ENCODE assay signal across 14 cellular contexts in the genomic region with DNA sequence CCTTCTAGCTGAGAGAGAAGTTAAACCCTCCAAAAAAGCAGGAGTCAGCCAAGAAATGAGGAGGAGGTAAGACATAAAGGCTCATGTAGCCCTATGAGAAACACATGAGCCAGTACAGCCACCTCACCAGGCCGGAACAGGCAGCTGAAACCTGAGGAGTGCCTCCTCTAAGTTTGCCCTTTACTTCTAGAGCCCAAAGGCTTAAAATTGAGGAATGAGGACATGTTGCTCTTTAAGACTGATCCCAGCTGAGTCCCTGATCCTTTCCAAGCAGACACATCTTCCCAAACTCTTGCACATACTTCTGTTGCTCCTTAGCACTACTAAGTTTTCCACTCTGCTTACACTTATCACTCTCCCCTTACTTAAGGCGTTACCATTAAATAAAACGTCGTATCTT.
A peak's percentile ranks its signal among the peaks of the same experiment; 100 is the strongest.
DNase-seq lines count a peak whose midpoint lies in the region; ATAC-seq, FAIRE-seq and TF ChIP-seq lines count a peak whose summit lies in the region.
"Had no signal": no experiment of that assay in that cellular context is flagged by ENCODE, and none has a peak within 500 bp of the region (broad histone marks: within the 10 kb centered on the region; RNA-seq: fewer than 3 reads in every experiment).

No MANE protein-coding gene starts in this region.

- H2AFZ ChIP-seq in HepG2 (ENCODE audit: low read length) = no peak overlapping the region

- DNase-seq in HepG2 (ENCODE audit: low spot score) (no peak), fibroblast of gingiva (ENCODE audit: low read depth) (peak; percentile 88), aorta (no peak), colonic mucosa (no peak), Caco-2 (no peak), GM10266 (ENCODE audit: extremely low spot score) (no peak)
- DNase-seq: hippocampal formation; MV-4-11; NCI-H526 treated with DMSO at 0.1 percent for 48 hours; SJCRH30; stimulated activated naive CD8-positive, alpha-beta T cell treated with anti-CD3 and anti-CD28 coated beads, Interleukin-15, amount 100 ng/mL, for 72 hours had no signal

- CTCF ChIA-PET in HepG2 (lab: Yijun Ruan, JAX; ENCODE audit: low intra/inter-chr PET ratio, low total read pairs) = no interaction called here
- CTCF ChIA-PET in Caco-2 (lab: Charles Lee) = no interaction called here

- no peak overlapping the region for H3K9ac ChIP-seq in liver (ENCODE audit: low read depth in 1 of 2, low read length in 2 of 2)
- H3K9ac ChIP-seq in HepG2 (ENCODE audit: insufficient read depth, low read depth, low read length) = no peak overlapping the region
- no peak overlapping the region for H3K9ac ChIP-seq in colonic mucosa (ENCODE audit: low read depth in 2 of 2, low read length in 2 of 2)

- H3K27ac ChIP-seq in liver (ENCODE audit: low read depth in 1 of 2, low read length in 2 of 2) (peak overlapping the region; percentile 43 to 50), HepG2 (ENCODE audit: extremely low read length, insufficient read depth, low read length) (no peak overlapping the region), aorta (ENCODE audit: low read depth in 1 of 2, low read length in 2 of 2) (peak overlapping the region; percentile 67 to 81), colonic mucosa (no peak overlapping the region)
- H3K27ac ChIP-seq: SJCRH30 had no signal

- H3K4me3 Mint-ChIP-seq in nephron (peak overlapping the region; percentile 64 to 67 (median 66)), Caco-2 (ENCODE audit: unreplicated experiment) (no peak overlapping the region)
- H3K4me3 Mint-ChIP-seq: stimulated activated naive CD8-positive, alpha-beta T cell treated with anti-CD3 and anti-CD28 coated beads, Interleukin-15, amount 100 ng/mL, for 72 hours had no signal

- H3K36me3 ChIP-seq in liver (ENCODE audit: control insufficient read depth in 4 of 4, insufficient read depth in 3 of 4, low read depth in 1 of 4, low read length in 3 of 4) (peaks cover 0 to 10% (median 6%) of the 10 kb centered on the region in 4 donors), HepG2 (replicated peaks in 1 of 2; ENCODE audit: control insufficient read depth in 1 of 2, insufficient read depth in 2 of 2, low read length in 2 of 2) (no peaks in the 10 kb centered on the region), aorta (ENCODE audit: control insufficient read depth in 1 of 2, insufficient read depth in 2 of 2, low read length in 1 of 2) (peaks cover 0 to 11% of the 10 kb centered on the region in 2 donors), colonic mucosa (no peaks in the 10 kb centered on the region), Caco-2 (ENCODE audit: control insufficient read depth, insufficient read depth, low read length) (no peaks in the 10 kb centered on the region)
- H3K36me3 ChIP-seq: SJCRH30 had no signal

- H3K4me1 ChIP-seq in liver (ENCODE audit: control insufficient read depth in 4 of 4, insufficient read depth in 4 of 4, low read length in 3 of 4) = peaks cover 7 to 31% (median 13%) of the 10 kb centered on the region in 4 donors
- H3K4me1 ChIP-seq in HepG2 (ENCODE audit: insufficient read depth, low read length) = no peaks in the 10 kb centered on the region
- H3K4me1 ChIP-seq in aorta (ENCODE audit: control insufficient read depth in 1 of 2, insufficient read depth in 2 of 2, low read length in 2 of 2) = peaks cover 11 to 18% of the 10 kb centered on the region in 2 donors
- H3K4me1 ChIP-seq in colonic mucosa = no peaks in the 10 kb centered on the region
- peaks cover 7% of the 10 kb centered on the region; the same call in 1 of the 2 replicates for H3K4me1 ChIP-seq in Caco-2

- TF ChIP-seq POLR2A in HepG2 (IDR thresholded peaks at IDR 0.05; ENCODE audit: insufficient read depth in 1 of 2, low read depth in 2 of 2, low read length in 2 of 2) = no peak

- H3K9me3 ChIP-seq in liver (ENCODE audit: control insufficient read depth in 4 of 4, low read length in 3 of 4) (no peaks in the 10 kb centered on the region), HepG2 (ENCODE audit: low read length) (no peaks in the 10 kb centered on the region), aorta (ENCODE audit: control insufficient read depth, low read length) (no peaks in the 10 kb centered on the region), colonic mucosa (no peaks in the 10 kb centered on the region), Caco-2 (no peaks in the 10 kb centered on the region)
- H3K9me3 ChIP-seq: SJCRH30 had no signal

- H3K4me1 Mint-ChIP-seq in nephron (peaks cover 62% of the 10 kb centered on the region), Caco-2 (ENCODE audit: low read depth, unreplicated experiment) (peaks cover 15% of the 10 kb centered on the region)
- H3K4me1 Mint-ChIP-seq: stimulated activated naive CD8-positive, alpha-beta T cell treated with anti-CD3 and anti-CD28 coated beads, Interleukin-15, amount 100 ng/mL, for 72 hours had no signal

- H3K36me3 Mint-ChIP-seq in nephron (ENCODE audit: low read depth) (peaks cover 69% of the 10 kb centered on the region), Caco-2 (ENCODE audit: insufficient read depth, unreplicated experiment) (no peaks in the 10 kb centered on the region)

- in situ Hi-C loops in HepG2 (cut with HindIII; ENCODE audit: extremely low pct_ligation_motif_present, low pct_unique_long_range_greater_than_20kb) = no loop called here

- no peaks in the 10 kb centered on the region for H4K20me1 ChIP-seq in HepG2 (ENCODE audit: insufficient read depth, low read length)

- H3K79me2 ChIP-seq in HepG2 (ENCODE audit: insufficient read depth, low read length) = no peaks in the 10 kb centered on the region

- no peak for FAIRE-seq in HepG2 (lab: Jason Lieb, UNC)

- peak overlapping the region; percentile 88 to 93 (median 89) for H3K27ac Mint-ChIP-seq in nephron
- H3K27ac Mint-ChIP-seq in Caco-2 (ENCODE audit: unreplicated experiment) = no peak overlapping the region
- H3K27ac Mint-ChIP-seq: stimulated activated naive CD8-positive, alpha-beta T cell treated with anti-CD3 and anti-CD28 coated beads, Interleukin-15, amount 100 ng/mL, for 72 hours had no signal

- POLR2A ChIA-PET in HepG2 (lab: Yijun Ruan, JAX) = no interaction called here
- POLR2A ChIA-PET in Caco-2 (lab: Charles Lee) = no interaction called here

- intact Hi-C loops in HepG2 (cut with micrococcal nuclease; ENCODE audit: unreplicated experiment) = no loop called here
- intact Hi-C loops in aorta (cut with DNase I) = no loop called here
- intact Hi-C loops in colonic mucosa (cut with DNase I) = no loop called here
- intact Hi-C loops in Caco-2 (cut with micrococcal nuclease; ENCODE audit: unreplicated experiment) = no loop called here

- TF ChIP-seq EP300 in HepG2 (IDR thresholded peaks at IDR 0.05; ENCODE audit: low read depth in 2 of 2, low read length in 2 of 2) = no peak
- no peak for TF ChIP-seq EP300 in HepG2 (CRISPR knock-in tag; IDR thresholded peaks at IDR 0.05; ENCODE audit: borderline replicate concordance)

- TF ChIP-seq RAD21 in liver (IDR thresholded peaks at IDR 0.05) = no peak
- no peak for TF ChIP-seq RAD21 in HepG2 (CRISPR knock-in tag; IDR thresholded peaks at IDR 0.05)

- no peak for TF ChIP-seq CTCF in liver (IDR thresholded peaks at IDR 0.05; ENCODE audit: low read depth, low read length, missing input control)
- no peak for TF ChIP-seq CTCF in HepG2 (CRISPR knock-in tag; IDR thresholded peaks at IDR 0.05)
- TF ChIP-seq CTCF in nephron (IDR thresholded peaks at IDR 0.05; ENCODE audit: unreplicated experiment in 3 of 3) = no peak
- TF ChIP-seq CTCF in colonic mucosa (IDR thresholded peaks at IDR 0.05) = no peak
- TF ChIP-seq CTCF in Caco-2 (IDR thresholded peaks at IDR 0.05; ENCODE audit: insufficient read depth in 1 of 2, low read depth in 1 of 2, low read length in 1 of 2, severe bottlenecking in 1 of 2, unreplicated experiment in 1 of 2) = no peak
- no peak for TF ChIP-seq CTCF in GM10266 (IDR thresholded peaks at IDR 0.05; ENCODE audit: control insufficient read depth, insufficient read depth, low read depth, missing control alignments)

- no peaks in the 10 kb centered on the region for H3K27me3 Mint-ChIP-seq in nephron (ENCODE audit: low read depth)
- H3K27me3 Mint-ChIP-seq in Caco-2 (ENCODE audit: insufficient read depth, unreplicated experiment) = no peaks in the 10 kb centered on the region

- BruUV-seq in HepG2 (replicated peaks; lab: Mats Ljungman, UMichigan) (no TSS peak), Caco-2 (replicated peaks; lab: Mats Ljungman, UMichigan) (no TSS peak)

- no peak overlapping the region for H3K4me2 ChIP-seq in HepG2 (ENCODE audit: low read depth, low read length)

- H3K9me3 Mint-ChIP-seq in nephron (no peaks in the 10 kb centered on the region), Caco-2 (ENCODE audit: unreplicated experiment) (peaks cover 9% of the 10 kb centered on the region)
- H3K9me3 Mint-ChIP-seq: stimulated activated naive CD8-positive, alpha-beta T cell treated with anti-CD3 and anti-CD28 coated beads, Interleukin-15, amount 100 ng/mL, for 72 hours had no signal

- WGBS in liver = 83% methylated on average over 4 of the region's 4 CpGs
- WGBS in HepG2 (ENCODE audit: low lambda C conversion rate) = 50% methylated on average over 4 of the region's 4 CpGs
- WGBS in aorta, 2 donors = 61 to 68% methylated on average over 4 of the region's 4 CpGs

- no peak for ATAC-seq in HepG2
- ATAC-seq in aorta (ENCODE audit: low FRiP score) = no peak
- ATAC-seq: activated CD4-positive, CD25-positive, alpha-beta regulatory T cell treated with anti-CD3 and anti-CD28 coated beads, Interleukin-2, amount 50 U/mL, for 24 hours; stimulated activated naive CD8-positive, alpha-beta T cell treated with anti-CD3 and anti-CD28 coated beads, Interleukin-15, amount 100 ng/mL, for 72 hours had no signal

- H3K27me3 ChIP-seq in liver (ENCODE audit: control insufficient read depth in 4 of 4, insufficient read depth in 4 of 4, low read length in 3 of 4) (no peaks in the 10 kb centered on the region), HepG2 (ENCODE audit: control insufficient read depth in 1 of 2, insufficient read depth in 2 of 2, low read length in 2 of 2) (no peaks in the 10 kb centered on the region), aorta (ENCODE audit: control insufficient read depth in 1 of 2, insufficient read depth in 2 of 2, low read length in 1 of 2) (no peaks in the 10 kb centered on the region), colonic mucosa (no peaks in the 10 kb centered on the region), Caco-2 (replicated peaks; ENCODE audit: control insufficient read depth, insufficient read depth, low read length) (no peaks in the 10 kb centered on the region)
- H3K27me3 ChIP-seq: SJCRH30 had no signal

- H3K4me3 ChIP-seq in liver (ENCODE audit: low read depth in 1 of 3, low read length in 3 of 3) (no peak overlapping the region), HepG2 (replicated peaks in 1 of 3; ENCODE audit: insufficient read depth in 1 of 3, low read depth in 2 of 3, low read length in 3 of 3) (no peak overlapping the region), aorta (ENCODE audit: low read length in 2 of 2) (no peak overlapping the region), colonic mucosa (no peak overlapping the region), Caco-2 (ENCODE audit: low read depth, low read length) (no peak overlapping the region)
- H3K4me3 ChIP-seq: SJCRH30 had no signal

TF ChIP-seq in HepG2, 621 proteins besides CTCF, POLR2A, EP300 and RAD21:
- TF ChIP-seq KLF13 (CRISPR knock-in tag; IDR thresholded peaks at IDR 0.05) (no peak), RBFOX2 (IDR thresholded peaks at IDR 0.05; ENCODE audit: low read depth, low read length) (no peak)

Comparison
In these comparisons a context has a peak if more than half of its experiments do, and no peak if none do; other contexts are left out.
1. H3K27ac ChIP-seq: peak in liver (2 of 2) and aorta (2 of 2); none in HepG2 (single experiment) and colonic mucosa (single experiment).